ENCODE assay signal across 8 cellular contexts in genomic region chr17:79834575-79835469, GRCh38. TPM values are rescaled to one million over a fixed set of nuclear protein-coding genes. Genes with fewer than 3 reads are reported as not detected.
DNase-seq lines count a peak whose midpoint lies in the region; ATAC-seq and TF ChIP-seq lines count a peak whose summit lies in the region.

No MANE protein-coding gene starts in this region.

- intact Hi-C loops in left ventricle myocardium inferior (cut with micrococcal nuclease), result no loop called here
- intact Hi-C loops in Right ventricle myocardium superior (cut with DNase I), result no loop called here
- intact Hi-C loops in right cardiac atrium (cut with DNase I), result no loop called here
- intact Hi-C loops in transverse colon (cut with DNase I; ENCODE audit: low total_unique reads), result loop anchor here (10.0 kb wide), 1 partner anchor 160 kb away; no protein-coding TSS in a partner anchor

- ATAC-seq in Right ventricle myocardium superior (ENCODE audit: poor library complexity), result no peak
- ATAC-seq in right cardiac atrium, result no peak
- ATAC-seq in GM19463 (IDR thresholded peaks at IDR 0.05; ENCODE audit: unreplicated experiment), result no peak
- no peak for ATAC-seq in GM19452 (IDR thresholded peaks at IDR 0.05; ENCODE audit: unreplicated experiment)
- ATAC-seq in GM21528 (IDR thresholded peaks at IDR 0.05; ENCODE audit: low FRiP score, unreplicated experiment), result no peak

- TF ChIP-seq CTCF in left ventricle myocardium inferior (IDR thresholded peaks at IDR 0.05; ENCODE audit: borderline replicate concordance) (peak; percentile 64), WERI-Rb-1 (IDR thresholded peaks at IDR 0.05; ENCODE audit: low read depth, low read length) (peak; percentile 90), transverse colon (IDR thresholded peaks at IDR 0.05) (peak; percentile 58 to 66 (median 61))

- peaks cover 30% of the 10 kb centered on the region for H3K36me3 ChIP-seq in left ventricle myocardium inferior
- H3K36me3 ChIP-seq in WERI-Rb-1, result peaks cover 49% of the 10 kb centered on the region
- peaks cover 0 to 13% (median 2%) of the 10 kb centered on the region in 4 donors for H3K36me3 ChIP-seq in transverse colon

- H3K9me3 ChIP-seq in left ventricle myocardium inferior (replicated peaks) (no peaks in the 10 kb centered on the region), WERI-Rb-1 (ENCODE audit: severe bottlenecking) (no peaks in the 10 kb centered on the region), right cardiac atrium (ENCODE audit: control insufficient read depth, low read length) (no peaks in the 10 kb centered on the region), transverse colon (no peaks in the 10 kb centered on the region)

- DNase-seq in left ventricle myocardium inferior, result no peak
- DNase-seq in Right ventricle myocardium superior, result no peak
- DNase-seq in WERI-Rb-1, result peak; percentile 63
- DNase-seq in right cardiac atrium, result peak in 2 of 3 donors; percentile 63 to 78
- DNase-seq in transverse colon, result no peak

- H3K27ac ChIP-seq in left ventricle myocardium inferior (replicated peaks) (no peak overlapping the region), WERI-Rb-1 (no peak overlapping the region), right cardiac atrium (ENCODE audit: low read length) (no peak overlapping the region), transverse colon (no peak overlapping the region)

- no peak for TF ChIP-seq EP300 in transverse colon (IDR thresholded peaks at IDR 0.05; ENCODE audit: low read depth)

- H3K27me3 ChIP-seq in left ventricle myocardium inferior (ENCODE audit: low read depth), result peaks cover 3% of the 10 kb centered on the region
- H3K27me3 ChIP-seq in WERI-Rb-1 (ENCODE audit: insufficient read depth, low read depth, severe bottlenecking), result peaks cover 3% of the 10 kb centered on the region
- no peaks in the 10 kb centered on the region for H3K27me3 ChIP-seq in right cardiac atrium (ENCODE audit: control insufficient read depth, insufficient read depth)
- H3K27me3 ChIP-seq in transverse colon, result peaks cover 1% of the 10 kb centered on the region

- 86% methylated on average over 61 of the region's 61 CpGs for WGBS in right cardiac atrium
- WGBS in transverse colon (ENCODE audit: low coverage in 1 of 2), 2 donors, result 94 to 97% methylated on average over 21 to 59 of the region's 61 CpGs

- H3K4me3 ChIP-seq in left ventricle myocardium inferior (no peak overlapping the region), WERI-Rb-1 (ENCODE audit: low read depth, low read length) (no peak overlapping the region), right cardiac atrium (ENCODE audit: low read length) (no peak overlapping the region), transverse colon (no peak overlapping the region)

- TF ChIP-seq POLR2A in transverse colon (IDR thresholded peaks at IDR 0.05), result no peak

- in situ Hi-C loops in transverse colon (cut with MboI; ENCODE audit: low pct_ligation_motif_present in 1 of 4, low pct_unique_long_range_greater_than_20kb in 1 of 4, low sequenced_read_pairs in 3 of 4), result no loop called here

- H3K4me1 ChIP-seq in left ventricle myocardium inferior (peaks cover 80% of the 10 kb centered on the region), right cardiac atrium (ENCODE audit: control insufficient read depth, insufficient read depth, low read length) (peaks cover 11% of the 10 kb centered on the region), transverse colon (peaks cover 39 to 62% (median 55%) of the 10 kb centered on the region in 4 donors)

RNA-seq across cellular contexts. Expression of gene CBX4, which starts 4.4 kb away (rescaled TPM):
- total RNA-seq in left ventricle myocardium inferior (28.7 TPM), Right ventricle myocardium superior (25.6 TPM), right cardiac atrium (10 to 100 TPM; 26.9 to 32.6 (median 30.3) TPM), transverse colon (10 to 100 TPM in 1 of 4 donors, 1 to 10 TPM in 3; 6.6 to 25.1 (median 8.3) TPM)
- 19.8 TPM for polyA plus RNA-seq in right cardiac atrium

RNA-seq across cellular contexts. Expression of gene CBX8, which starts 37.9 kb away (rescaled TPM):
- total RNA-seq in left ventricle myocardium inferior, result 7.5 TPM
- total RNA-seq in Right ventricle myocardium superior, result 6.2 TPM
- 1 to 10 TPM; 2.4 to 7.3 (median 5.5) TPM for total RNA-seq in right cardiac atrium
- polyA plus RNA-seq in right cardiac atrium, result 3.8 TPM
- 1 to 10 TPM; 1.5 to 4.4 (median 3.1) TPM for total RNA-seq in transverse colon

RNA-seq across cellular contexts. Expression of gene CBX2, which starts 56.9 kb away (rescaled TPM):
- total RNA-seq in left ventricle myocardium inferior, result 2.6 TPM
- total RNA-seq in Right ventricle myocardium superior, result 4.2 TPM
- 1 to 10 TPM; 1.5 to 3.5 (median 2.4) TPM for total RNA-seq in right cardiac atrium
- 2.4 TPM for polyA plus RNA-seq in right cardiac atrium
- under 1 TPM in 2 of 4 donors, not detected in 2; 0.27 to 0.64 TPM for total RNA-seq in transverse colon

Comparison
In these comparisons a context has a peak if more than half of its experiments do, and no peak if none do; other contexts are left out.
1. DNase-seq: peak in WERI-Rb-1 (single experiment) and right cardiac atrium (2 of 3); none in left ventricle myocardium inferior (single experiment), Right ventricle myocardium superior (single experiment) and transverse colon (single experiment).
2. Peak in every context shown above with its lines, with median percentiles within 50 percentile points of each other: CTCF ChIP-seq.